ENCODE assay signal across 21 cellular contexts in genomic region chr11:27783701-27784355, GRCh38.
"Had no signal": no experiment of that assay in that cellular context is flagged by ENCODE, and none has a peak within 500 bp of the region (broad histone marks: within the 10 kb centered on the region; RNA-seq: fewer than 3 reads in every experiment).

No MANE protein-coding gene starts in this region.

- H3K4me1 Mint-ChIP-seq: activated CD4-positive, alpha-beta T cell treated with anti-CD3 and anti-CD28 coated beads for 36 hours; WTC11 had no signal

- DNase-seq: activated CD4-positive, alpha-beta T cell treated with anti-CD3 and anti-CD28 coated beads for 36 hours; activated CD4-positive, alpha-beta T cell treated with anti-CD3 and anti-CD28 coated beads, Interleukin-2, amount 50 U/mL, for 48 hours; activated T-cell treated with anti-CD3 and anti-CD28 coated beads for 4 hours; body of pancreas; colonic mucosa; foreskin melanocyte; glutamatergic neuron; hippocampal formation; kidney; left lung; mammary epithelial cell; occipital lobe; stimulated activated CD4-positive, alpha-beta T cell treated with anti-CD3 and anti-CD28 coated beads, Interleukin-15, amount 100 ng/mL, for 24 hours; stimulated activated CD4-positive, alpha-beta T cell treated with anti-CD3 and anti-CD28 coated beads, Interleukin-2, amount 100 ng/mL, for 48 hours; SW 1271 had no signal

- H3K27me3 Mint-ChIP-seq: stimulated activated naive CD8-positive, alpha-beta T cell treated with anti-CD3 and anti-CD28 coated beads, Interleukin-15, Interleukin-2, amounts not matched to agents 100 ng/mL and 50 ng/mL, for 24 hours had no signal

- H3K27ac Mint-ChIP-seq: activated CD4-positive, alpha-beta T cell treated with anti-CD3 and anti-CD28 coated beads for 36 hours; activated naive CD8-positive, alpha-beta T cell; activated T-helper 1 cell treated with anti-CD3 and anti-CD28 coated beads, Interleukin-12 subunit alpha, Interleukin-12 subunit beta, Interleukin-2, Interleukin-4 antibody, amounts not matched to agents 30 ng/mL and 10 ng/mL and 1 ng/mL, durations not matched to agents 14 hours and 24 hours and 36 hours; stimulated activated naive CD8-positive, alpha-beta T cell treated with anti-CD3 and anti-CD28 coated beads, Interleukin-15, Interleukin-2, amounts not matched to agents 100 ng/mL and 50 ng/mL, for 24 hours; WTC11 had no signal

- H3K4me3 Mint-ChIP-seq: activated CD4-positive, alpha-beta T cell treated with anti-CD3 and anti-CD28 coated beads for 36 hours; activated naive CD8-positive, alpha-beta T cell; activated T-helper 1 cell treated with anti-CD3 and anti-CD28 coated beads, Interleukin-12 subunit alpha, Interleukin-12 subunit beta, Interleukin-2, Interleukin-4 antibody, amounts not matched to agents 30 ng/mL and 10 ng/mL and 1 ng/mL, durations not matched to agents 14 hours and 24 hours and 36 hours; stimulated activated naive CD8-positive, alpha-beta T cell treated with anti-CD3 and anti-CD28 coated beads, Interleukin-15, Interleukin-2, amounts not matched to agents 100 ng/mL and 50 ng/mL, for 24 hours; WTC11 had no signal

- H3K4me3 ChIP-seq: body of pancreas, colonic mucosa, left lung, skin epidermis, tibial nerve had no signal

- ATAC-seq: activated CD4-positive, alpha-beta T cell treated with anti-CD3 and anti-CD28 coated beads for 36 hours; body of pancreas; left lung; WTC11 had no signal

- H3K36me3 Mint-ChIP-seq: activated naive CD8-positive, alpha-beta T cell; WTC11 had no signal

- H3K9me3 Mint-ChIP-seq: activated T-helper 1 cell treated with anti-CD3 and anti-CD28 coated beads, Interleukin-12 subunit alpha, Interleukin-12 subunit beta, Interleukin-2, Interleukin-4 antibody, amounts not matched to agents 30 ng/mL and 10 ng/mL and 1 ng/mL, durations not matched to agents 14 hours and 24 hours and 36 hours; stimulated activated naive CD8-positive, alpha-beta T cell treated with anti-CD3 and anti-CD28 coated beads, Interleukin-15, Interleukin-2, amounts not matched to agents 100 ng/mL and 50 ng/mL, for 24 hours; WTC11 had no signal
